ENCODE assay signal across 6 cellular contexts in genomic region chr4:70037559-70037958, GRCh38. TPM values are rescaled to one million over a fixed set of nuclear protein-coding genes. Genes with fewer than 3 reads are reported as not detected.
"Had no signal": no experiment of that assay in that cellular context is flagged by ENCODE, and none has a peak within 500 bp of the region (broad histone marks: within the 10 kb centered on the region; RNA-seq: fewer than 3 reads in every experiment).

No MANE protein-coding gene starts in this region.

RNA-seq across cellular contexts. Expression of gene HTN3, which starts 9.3 kb away (rescaled TPM):
- total RNA-seq: HepG2, HT-29, IMR-90, K562 had no signal
- polyA plus RNA-seq: HepG2, IgD-negative memory B cell, IMR-90, K562 had no signal

RNA-seq across cellular contexts. Expression of gene HTN1, which starts 12.7 kb away (rescaled TPM):
- total RNA-seq: HepG2, HT-29, IMR-90, K562 had no signal
- polyA plus RNA-seq: IgD-negative memory B cell, IMR-90, K562 had no signal

RNA-seq across cellular contexts. Expression of gene STATH, which starts 41.8 kb away (rescaled TPM):
- total RNA-seq: HepG2, HT-29, HT1080, IMR-90, K562 had no signal
- polyA plus RNA-seq: HepG2, IgD-negative memory B cell, IMR-90, K562 had no signal
